ENCODE assay signal across 8 cellular contexts in genomic region chr5:33439905-33440481, GRCh38. TPM values are rescaled to one million over a fixed set of nuclear protein-coding genes. Genes with fewer than 3 reads are reported as not detected.
DNase-seq lines count a peak whose midpoint lies in the region; ATAC-seq and TF ChIP-seq lines count a peak whose summit lies in the region.

No MANE protein-coding gene starts in this region.

- peaks cover 14% of the 10 kb centered on the region for H3K4me1 ChIP-seq in ACC112 (ENCODE audit: control insufficient read depth, insufficient read depth, low read length, unreplicated experiment)
- H3K4me1 ChIP-seq in HEK293 (ENCODE audit: control insufficient read depth, insufficient read depth, low read length): peaks cover 5% of the 10 kb centered on the region
- peaks cover 26% of the 10 kb centered on the region for H3K4me1 ChIP-seq in lower lobe of right lung

- H3K27ac ChIP-seq in ACC112 (ENCODE audit: low read depth, low read length): peak overlapping the region; percentile 79
- H3K27ac ChIP-seq in HEK293 (ENCODE audit: extremely low read depth, low read depth, low read length): peak overlapping the region; percentile 87
- H3K27ac ChIP-seq in lower lobe of right lung: peak overlapping the region; percentile 93

- H3K9me3 Mint-ChIP-seq in activated CD8-positive, alpha-beta memory T cell treated with anti-CD3 and anti-CD28 coated beads, Interleukin-2, amount 10 ng/mL, durations not matched to agents 7 days and 5 days (ENCODE audit: low read depth): no peaks in the 10 kb centered on the region

- no peaks in the 10 kb centered on the region for H3K36me3 ChIP-seq in ACC112 (ENCODE audit: insufficient read depth, low read length)
- H3K36me3 ChIP-seq in HEK293 (ENCODE audit: control insufficient read depth in 2 of 2, insufficient read depth in 1 of 2, low read length in 2 of 2): peaks cover 6 to 11% of the 10 kb centered on the region in 2 experiments; a peak in 2 of 3 replicates
- H3K36me3 ChIP-seq in lower lobe of right lung: no peaks in the 10 kb centered on the region

- H3K4me3 ChIP-seq in ACC112 (ENCODE audit: low read depth, low read length): peak overlapping the region; percentile 82
- H3K4me3 ChIP-seq in HEK293 (ENCODE audit: low read depth, low read length): peak overlapping the region; percentile 73
- H3K4me3 ChIP-seq in astrocyte of the cerebellum (ENCODE audit: low read depth, low read length): peak overlapping the region; percentile 91
- peak overlapping the region; percentile 82 for H3K4me3 ChIP-seq in lower lobe of right lung

- H3K27me3 Mint-ChIP-seq in activated CD8-positive, alpha-beta memory T cell treated with anti-CD3 and anti-CD28 coated beads, Interleukin-2, amount 10 ng/mL, durations not matched to agents 7 days and 5 days: no peaks in the 10 kb centered on the region

- DNase-seq in astrocyte of the cerebellum (ENCODE audit: low read depth) (no peak), lower lobe of right lung (no peak), HuH-7 (ENCODE audit: low spot score) (no peak), NCI-H226 (no peak)
- no peak for DNase-seq in activated CD8-positive, alpha-beta memory T cell treated with anti-CD3 and anti-CD28 coated beads, Interleukin-2, amount 10 ng/mL, durations not matched to agents 7 days and 5 days

- peaks cover 57% of the 10 kb centered on the region for H3K79me2 ChIP-seq in ACC112 (ENCODE audit: control insufficient read depth, insufficient read depth, low read length, unreplicated experiment)

- H3K9me3 ChIP-seq in HEK293 (ENCODE audit: control insufficient read depth, insufficient read depth, low read depth, low read length) (no peaks in the 10 kb centered on the region), lower lobe of right lung (no peaks in the 10 kb centered on the region)

- TF ChIP-seq CTCF in HEK293 (tag by site-specific recombination; IDR thresholded peaks at IDR 0.05): no peak
- TF ChIP-seq CTCF in astrocyte of the cerebellum (IDR thresholded peaks at IDR 0.05; ENCODE audit: low read depth, low read length, missing control alignments): no peak
- TF ChIP-seq CTCF in lower lobe of right lung (IDR thresholded peaks at IDR 0.05): no peak

- peak overlapping the region; percentile 42 for H2AFZ ChIP-seq in ACC112 (ENCODE audit: low read length, unreplicated experiment)

- H3K4me3 Mint-ChIP-seq in activated CD8-positive, alpha-beta memory T cell treated with anti-CD3 and anti-CD28 coated beads, Interleukin-2, amount 10 ng/mL, durations not matched to agents 7 days and 5 days: no peak overlapping the region

- CTCF ChIA-PET in HEK293 (lab: Yijun Ruan, JAX): interaction anchor here (0.7 to 1.6 kb wide), 2 partner anchors 530 to 565 kb away, joined by 4 to 8 read pairs; no protein-coding TSS in a partner anchor
- CTCF ChIA-PET in activated CD8-positive, alpha-beta memory T cell treated with anti-CD3 and anti-CD28 coated beads, Interleukin-2, amount 10 ng/mL, durations not matched to agents 7 days and 5 days (lab: Charles Lee): interaction anchor here (0.6 to 4.4 kb wide), 6 partner anchors 9 to 1095 kb away, joined by 3 to 14 read pairs (median 4); no protein-coding TSS in a partner anchor

- H3K27me3 ChIP-seq in ACC112 (ENCODE audit: insufficient read depth, low read length): no peaks in the 10 kb centered on the region
- H3K27me3 ChIP-seq in lower lobe of right lung (ENCODE audit: low read depth): no peaks in the 10 kb centered on the region

- ATAC-seq in lower lobe of right lung: peak in 1 of 2 donors; percentile 60
- no peak for ATAC-seq in HG03378 (IDR thresholded peaks at IDR 0.05; ENCODE audit: unreplicated experiment)
- ATAC-seq in activated CD8-positive, alpha-beta memory T cell treated with anti-CD3 and anti-CD28 coated beads, Interleukin-2, amount 10 ng/mL, durations not matched to agents 7 days and 5 days: no peak

- H3K4me1 Mint-ChIP-seq in activated CD8-positive, alpha-beta memory T cell treated with anti-CD3 and anti-CD28 coated beads, Interleukin-2, amount 10 ng/mL, durations not matched to agents 7 days and 5 days: peaks cover 33% of the 10 kb centered on the region

- in situ Hi-C loops in astrocyte of the cerebellum (cut with HindIII; ENCODE audit: low sequenced_read_pairs): no loop called here

- POLR2A ChIA-PET in HEK293 (lab: Yijun Ruan, JAX): interaction anchor here (1.0 to 1.9 kb wide), 5 partner anchors 13 to 850 kb away, joined by 3 to 8 read pairs (median 4); partner anchors contain the start of gene AMACR

- intact Hi-C loops in lower lobe of right lung (cut with DNase I): no loop called here

- H3K27ac Mint-ChIP-seq in activated CD8-positive, alpha-beta memory T cell treated with anti-CD3 and anti-CD28 coated beads, Interleukin-2, amount 10 ng/mL, durations not matched to agents 7 days and 5 days: no peak overlapping the region

- peaks cover 12% of the 10 kb centered on the region for H3K36me3 Mint-ChIP-seq in activated CD8-positive, alpha-beta memory T cell treated with anti-CD3 and anti-CD28 coated beads, Interleukin-2, amount 10 ng/mL, durations not matched to agents 7 days and 5 days

TF ChIP-seq in HEK293, 187 proteins besides CTCF, POLR2A, EP300 and RAD21:
- TF ChIP-seq ZNF10 (tag by site-specific recombination; IDR thresholded peaks at IDR 0.05): peak; percentile 12; the same call in 1 of the 2 replicates
- TF ChIP-seq ZFP37 (tag by site-specific recombination; IDR thresholded peaks at IDR 0.05): peak; percentile 82; the same call in 1 of the 2 replicates
- peak; percentile 13; the same call in 1 of the 2 replicates for TF ChIP-seq ZNF76 (tag by site-specific recombination; IDR thresholded peaks at IDR 0.05; ENCODE audit: borderline replicate concordance, low read depth)
- TF ChIP-seq ZNF692 (tag by site-specific recombination; IDR thresholded peaks at IDR 0.05): no peak
- no peak for TF ChIP-seq ZNF423 (tag by site-specific recombination; IDR thresholded peaks at IDR 0.05)
- TF ChIP-seq ZNF398 (tag by site-specific recombination; IDR thresholded peaks at IDR 0.05): no peak
- TF ChIP-seq ZNF549 (tag by site-specific recombination; IDR thresholded peaks at IDR 0.05): no peak
- TF ChIP-seq KLF7 (tag by site-specific recombination; IDR thresholded peaks at IDR 0.05; ENCODE audit: borderline replicate concordance): peak; percentile 36; the same call in 1 of the 2 replicates
- peak; percentile 63 for TF ChIP-seq BCL6B (tag by site-specific recombination; IDR thresholded peaks at IDR 0.05)
- no peak for TF ChIP-seq ZXDB (tag by site-specific recombination; IDR thresholded peaks at IDR 0.05)
- TF ChIP-seq ZNF48 (tag by site-specific recombination; IDR thresholded peaks at IDR 0.05): no peak
- TF ChIP-seq GLIS1 (tag by site-specific recombination; IDR thresholded peaks at IDR 0.05): no peak
- TF ChIP-seq ZNF513 (tag by site-specific recombination; IDR thresholded peaks at IDR 0.05): no peak

RNA-seq across cellular contexts. Expression of gene TARS1, which starts 0.8 kb away (rescaled TPM):
- total RNA-seq in lower lobe of right lung: 93.9 TPM
- 100 to 1,000 TPM; 157 to 240 TPM for total RNA-seq in activated CD8-positive, alpha-beta memory T cell treated with anti-CD3 and anti-CD28 coated beads, Interleukin-2, amount 10 ng/mL, durations not matched to agents 7 days and 5 days
